ENCODE assay signal across 2 cellular contexts in the genomic region with DNA sequence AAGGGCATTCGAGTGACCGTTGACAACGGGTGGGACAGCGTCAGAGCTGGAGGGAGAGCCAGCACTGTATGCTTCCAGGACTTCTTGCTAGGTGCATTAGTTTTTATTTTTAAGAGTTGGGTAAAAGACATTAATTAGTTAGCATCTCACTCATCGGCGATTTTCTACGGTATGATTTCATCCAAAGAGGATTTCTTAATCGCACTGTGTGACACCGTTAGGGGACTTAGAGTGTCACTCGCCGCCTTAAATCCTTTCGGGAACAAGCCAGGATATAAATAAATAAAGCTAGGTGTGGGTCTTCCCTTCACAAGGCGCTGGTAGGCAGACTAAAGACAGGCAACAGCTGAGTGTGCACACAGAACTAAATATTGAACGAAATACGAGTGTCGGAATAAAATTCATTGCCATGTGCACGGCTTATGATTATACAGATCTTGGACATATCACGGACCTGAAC.
TF ChIP-seq lines count a peak whose summit lies in the region.

No MANE protein-coding gene starts in this region.

TF ChIP-seq in HEK293, 187 proteins besides CTCF, POLR2A, EP300 and RAD21 (continued from another document):
- TF ChIP-seq REST (tag by site-specific recombination; IDR thresholded peaks at IDR 0.05): no peak
- TF ChIP-seq GLI2 (tag by site-specific recombination; IDR thresholded peaks at IDR 0.05; ENCODE audit: borderline replicate concordance, low read depth): no peak
- TF ChIP-seq ZNF302 (tag by site-specific recombination; IDR thresholded peaks at IDR 0.05; ENCODE audit: low read depth): no peak
- no peak for TF ChIP-seq ZNF830 (tag by site-specific recombination; IDR thresholded peaks at IDR 0.05; ENCODE audit: low read depth)
- peak; percentile 92 for TF ChIP-seq ZFP69B (tag by site-specific recombination; IDR thresholded peaks at IDR 0.05)
- no peak for TF ChIP-seq ZNF600 (tag by site-specific recombination; IDR thresholded peaks at IDR 0.05)
- no peak for TF ChIP-seq ZNF843 (tag by site-specific recombination; IDR thresholded peaks at IDR 0.05)
- peak; percentile 35; the same call in 1 of the 2 replicates for TF ChIP-seq ZBTB20 (tag by site-specific recombination; IDR thresholded peaks at IDR 0.05)
- no peak for TF ChIP-seq ZNF621 (tag by site-specific recombination; IDR thresholded peaks at IDR 0.05)
- no peak for TF ChIP-seq ZNF664 (tag by site-specific recombination; IDR thresholded peaks at IDR 0.05)
- TF ChIP-seq, protein P1, sequence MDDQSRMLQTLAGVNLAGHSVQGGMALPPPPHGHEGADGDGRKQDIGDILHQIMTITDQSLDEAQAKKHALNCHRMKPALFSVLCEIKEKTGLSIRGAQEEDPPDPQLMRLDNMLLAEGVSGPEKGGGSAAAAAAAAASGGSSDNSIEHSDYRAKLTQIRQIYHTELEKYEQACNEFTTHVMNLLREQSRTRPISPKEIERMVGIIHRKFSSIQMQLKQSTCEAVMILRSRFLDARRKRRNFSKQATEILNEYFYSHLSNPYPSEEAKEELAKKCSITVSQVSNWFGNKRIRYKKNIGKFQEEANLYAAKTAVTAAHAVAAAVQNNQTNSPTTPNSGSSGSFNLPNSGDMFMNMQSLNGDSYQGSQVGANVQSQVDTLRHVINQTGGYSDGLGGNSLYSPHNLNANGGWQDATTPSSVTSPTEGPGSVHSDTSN (CRISPR knock-in tag; IDR thresholded peaks at IDR 0.05): no peak
- no peak for TF ChIP-seq ZNF596 (tag by site-specific recombination; IDR thresholded peaks at IDR 0.05)
- TF ChIP-seq ZNF24 (tag by site-specific recombination; IDR thresholded peaks at IDR 0.05): no peak
- no peak for TF ChIP-seq SETDB1 (IDR thresholded peaks at IDR 0.05; ENCODE audit: insufficient read length, low read length)

TF ChIP-seq in SK-N-SH treated with all-trans-retinoic acid at 6 μM for 48 hours, 23 proteins besides CTCF, POLR2A, EP300 and RAD21 (continued from another document):
- TF ChIP-seq TSHZ2 (CRISPR knock-in tag; IDR thresholded peaks at IDR 0.05) (no peak), GLIS3 (CRISPR knock-in tag; IDR thresholded peaks at IDR 0.05) (no peak), SNAI2 (CRISPR knock-in tag; IDR thresholded peaks at IDR 0.05) (no peak), ISL1 (CRISPR knock-in tag; IDR thresholded peaks at IDR 0.05) (no peak), OSR1 (CRISPR knock-in tag; IDR thresholded peaks at IDR 0.05) (no peak)
